In genomic region chr19:9818734-9819589, GRCh38 we compare ENCODE assay signal across 8 cellular contexts. TPM values are rescaled to one million over a fixed set of nuclear protein-coding genes. Genes with fewer than 3 reads are reported as not detected.
DNase-seq lines count a peak whose midpoint lies in the region; ATAC-seq and TF ChIP-seq lines count a peak whose summit lies in the region.

Gene FBXL12, minus strand, starts transcription at chr19:9819079. Its CDS starts 266 bp downstream, at chr19:9818813.

- TF ChIP-seq CTCF in ovary (IDR thresholded peaks at IDR 0.05) = no peak
- TF ChIP-seq CTCF in thyroid gland (IDR thresholded peaks at IDR 0.05) = no peak

- TF ChIP-seq EP300 in ovary (IDR thresholded peaks at IDR 0.05) = no peak

- ATAC-seq in HG02678 (IDR thresholded peaks at IDR 0.05; ENCODE audit: unreplicated experiment) = peak; percentile 80

- WGBS in ovary, 3 donors = 0 to 1% (median 0%) methylated on average over 74 to 81 of the region's 81 CpGs
- WGBS in thyroid gland, 2 donors = 1% methylated on average over 51 of the region's 81 CpGs

- TF ChIP-seq POLR2A in GM10847 (IDR thresholded peaks at IDR 0.05; ENCODE audit: extremely low read depth, insufficient read length) = peak; percentile 91
- TF ChIP-seq POLR2A in ovary (IDR thresholded peaks at IDR 0.05) = peak; percentile 90
- peak in 1 of 2 donors; percentile 83 for TF ChIP-seq POLR2A in thyroid gland (IDR thresholded peaks at IDR 0.05)

- no peaks in the 10 kb centered on the region for H3K9me3 ChIP-seq in ovary
- no peaks in the 10 kb centered on the region for H3K9me3 ChIP-seq in thyroid gland

- intact Hi-C loops in head of caudate nucleus (cut with DNase I) = loop anchor here (2.0 kb wide), 1 partner anchor 24 kb away; no protein-coding TSS in a partner anchor
- intact Hi-C loops in ovary (cut with DNase I) = loop anchor here in 1 of 4 donors (10.0 kb wide), 1 partner anchor 494 kb away; the partner anchor contains the start of gene ZNF559
- intact Hi-C loops in thyroid gland (cut with DNase I) = loop anchor here (1.0 kb wide), 1 partner anchor 27 kb away; no protein-coding TSS in a partner anchor

- peaks cover 1% of the 10 kb centered on the region for H3K4me1 ChIP-seq in ovary (ENCODE audit: insufficient read depth)
- peaks cover 9 to 12% of the 10 kb centered on the region in 2 donors for H3K4me1 ChIP-seq in thyroid gland

- H3K27ac ChIP-seq in ovary (peak within 1 kb of the TSS; percentile 84 to 94), thyroid gland (peak within 1 kb of the TSS; percentile 75 to 94 (median 84))

- DNase-seq in NCI-H1417 (lab: John Stamatoyannopoulos, UW) (peak; percentile 99 to 100 (median 99)), SW 1271 (lab: John Stamatoyannopoulos, UW) (peak; percentile 94 to 100), head of caudate nucleus (peak; percentile 98 to 100 (median 100)), ovary (peak; percentile 100), thyroid gland (peak; percentile 100)
- DNase-seq in activated naive CD8-positive, alpha-beta T cell treated with anti-CD3 and anti-CD28 coated beads, Interleukin-2, amount 50 U/mL, for 16 hours (ENCODE audit: low read depth, low spot score) = peak; percentile 100

- H3K4me3 ChIP-seq in ovary (peak within 1 kb of the TSS; percentile 95), thyroid gland (replicated peaks in 1 of 3) (peak within 1 kb of the TSS; percentile 43 to 92 (median 56))

- H3K27me3 ChIP-seq in ovary (no peaks in the 10 kb centered on the region), thyroid gland (no peaks in the 10 kb centered on the region)

- no peaks in the 10 kb centered on the region for H3K36me3 ChIP-seq in ovary
- peaks cover 0 to 2% of the 10 kb centered on the region in 2 donors for H3K36me3 ChIP-seq in thyroid gland

RNA-seq across cellular contexts. Expression of gene FBXL12, which starts in this region (rescaled TPM):
- total RNA-seq in ovary (10 to 100 TPM; 22.3 to 34.4 (median 27.7) TPM), thyroid gland (10 to 100 TPM; 16.7 to 37.1 (median 20.7) TPM)
- 10 to 100 TPM; 18.3 to 24.0 TPM for polyA plus RNA-seq in ovary

Comparison
In these comparisons a context has a peak if more than half of its experiments do, and no peak if none do; other contexts are left out.
1. Peak in every context shown above with its lines: DNase-seq, ATAC-seq, H3K4me3 ChIP-seq and H3K27ac ChIP-seq.